22 cellular contexts compared by ENCODE assay signal in the genomic region with DNA sequence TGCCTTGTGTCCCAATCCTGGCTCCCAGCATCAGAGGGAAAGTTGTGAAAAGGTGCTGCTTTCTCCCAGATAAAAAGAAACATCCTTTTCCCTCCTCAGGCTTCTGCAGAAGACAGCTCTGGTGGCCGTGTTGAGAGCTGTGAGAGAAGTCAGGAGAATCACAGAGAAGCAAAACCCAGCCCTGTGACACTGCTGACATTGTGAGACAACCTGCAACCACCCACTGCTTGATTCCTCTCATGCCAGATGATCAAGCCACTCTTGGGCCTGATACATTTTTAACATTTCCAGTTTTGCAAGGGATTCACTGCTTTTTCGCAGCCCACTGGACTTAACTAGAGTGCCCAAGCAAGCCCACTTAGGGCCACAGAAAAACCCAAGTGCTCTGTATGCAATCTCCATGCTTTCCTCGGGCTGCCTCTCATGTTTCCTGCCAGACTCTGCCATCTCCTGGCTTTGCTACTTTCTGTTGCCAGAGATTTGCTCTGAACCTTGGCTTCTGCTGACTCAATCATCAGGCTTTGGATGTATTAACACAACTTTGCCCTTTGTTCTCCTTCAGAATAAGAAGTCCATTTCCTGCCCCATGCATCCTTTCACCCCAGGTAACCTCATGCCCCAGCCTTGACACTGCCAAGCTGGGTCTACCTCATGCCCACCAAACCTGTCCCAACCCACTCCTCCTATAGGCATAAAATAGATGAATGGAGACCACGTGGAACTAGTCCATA. TPM values are rescaled to one million over a fixed set of nuclear protein-coding genes. Genes with fewer than 3 reads are reported as not detected.
"Had no signal": no experiment of that assay in that cellular context is flagged by ENCODE, and none has a peak within 500 bp of the region (broad histone marks: within the 10 kb centered on the region; RNA-seq: fewer than 3 reads in every experiment).

No MANE protein-coding gene starts in this region.

- H3K27me3 Mint-ChIP-seq: activated naive CD8-positive, alpha-beta T cell had no signal

- H3K9me3 ChIP-seq: esophagus squamous epithelium, lower lobe of right lung, psoas muscle, tibial artery, vagina had no signal

- H3K36me3 ChIP-seq: cardiac muscle cell, esophagus squamous epithelium, lower lobe of right lung, tibial artery, vagina had no signal

- H3K9me3 Mint-ChIP-seq: activated T-helper 1 cell treated with anti-CD3 and anti-CD28 coated beads, Interleukin-12 subunit alpha, Interleukin-12 subunit beta, Interleukin-2, Interleukin-4 antibody, amounts not matched to agents 30 ng/mL and 10 ng/mL and 1 ng/mL, durations not matched to agents 14 hours and 24 hours and 36 hours; effector memory CD8-positive, alpha-beta T cell; natural killer cell treated with Interleukin-12 subunit alpha and Interleukin-12 subunit beta and Interleukin-15 and Interleukin-18, amount 100 ng/mL, for 72 hours; T-helper 2 cell treated with Interferon-gamma antibody and Interleukin-4, amounts not matched to agents 5 μg/mL and 100 μg/mL, for 36 hours had no signal

- H3K27ac Mint-ChIP-seq: activated CD4-positive, alpha-beta T cell treated with anti-CD3 and anti-CD28 coated beads for 36 hours; activated naive CD8-positive, alpha-beta T cell; activated T-helper 1 cell treated with anti-CD3 and anti-CD28 coated beads, Interleukin-12 subunit alpha, Interleukin-12 subunit beta, Interleukin-2, Interleukin-4 antibody, amounts not matched to agents 30 ng/mL and 10 ng/mL and 1 ng/mL, durations not matched to agents 14 hours and 24 hours and 36 hours; effector memory CD8-positive, alpha-beta T cell; natural killer cell treated with Interleukin-12 subunit alpha and Interleukin-12 subunit beta and Interleukin-15 and Interleukin-18, amount 100 ng/mL, for 72 hours; T-helper 2 cell treated with Interferon-gamma antibody and Interleukin-4, amounts not matched to agents 5 μg/mL and 100 μg/mL, for 36 hours had no signal

- H3K4me1 Mint-ChIP-seq: activated CD4-positive, alpha-beta T cell treated with anti-CD3 and anti-CD28 coated beads for 36 hours had no signal

- H3K36me3 Mint-ChIP-seq: activated naive CD8-positive, alpha-beta T cell; natural killer cell treated with Interleukin-12 subunit alpha and Interleukin-12 subunit beta and Interleukin-15 and Interleukin-18, amount 100 ng/mL, for 72 hours had no signal

- H3K4me3 Mint-ChIP-seq: activated CD4-positive, alpha-beta T cell treated with anti-CD3 and anti-CD28 coated beads for 36 hours; activated naive CD8-positive, alpha-beta T cell; activated T-helper 1 cell treated with anti-CD3 and anti-CD28 coated beads, Interleukin-12 subunit alpha, Interleukin-12 subunit beta, Interleukin-2, Interleukin-4 antibody, amounts not matched to agents 30 ng/mL and 10 ng/mL and 1 ng/mL, durations not matched to agents 14 hours and 24 hours and 36 hours; effector memory CD8-positive, alpha-beta T cell; natural killer cell treated with Interleukin-12 subunit alpha and Interleukin-12 subunit beta and Interleukin-15 and Interleukin-18, amount 100 ng/mL, for 72 hours; T-helper 2 cell treated with Interferon-gamma antibody and Interleukin-4, amounts not matched to agents 5 μg/mL and 100 μg/mL, for 36 hours had no signal

- H3K27ac ChIP-seq: cardiac muscle cell, esophagus squamous epithelium, lower lobe of right lung, psoas muscle, tibial artery, vagina had no signal

- ATAC-seq: activated CD4-positive, alpha-beta T cell treated with anti-CD3 and anti-CD28 coated beads for 36 hours; effector memory CD8-positive, alpha-beta T cell; natural killer cell treated with Interleukin-12 subunit alpha and Interleukin-12 subunit beta and Interleukin-15 and Interleukin-18, amount 100 ng/mL, for 72 hours; psoas muscle had no signal

- DNase-seq: activated CD4-positive, alpha-beta T cell treated with anti-CD3 and anti-CD28 coated beads for 36 hours; activated CD4-positive, alpha-beta T cell treated with anti-CD3 and anti-CD28 coated beads, Interleukin-2, amount 50 U/mL, for 48 hours; activated gamma-delta T cell treated with Interleukin-2 at 50 U/mL for 16 hours; activated T-cell treated with anti-CD3 and anti-CD28 coated beads for 4 hours; amniotic stem cell; effector memory CD8-positive, alpha-beta T cell; esophagus squamous epithelium; lower lobe of right lung; nucleus accumbens; psoas muscle; stimulated activated CD8-positive, alpha-beta memory T cell treated with anti-CD3 and anti-CD28 coated beads, Interleukin-4, amount 100 ng/mL, for 48 hours; stimulated activated naive CD4-positive, alpha-beta T cell; tibial artery had no signal

- H3K4me3 ChIP-seq: cardiac muscle cell, esophagus squamous epithelium, lower lobe of right lung, psoas muscle, tibial artery, vagina had no signal

- H3K27me3 ChIP-seq: cardiac muscle cell, esophagus squamous epithelium, vagina had no signal

- H3K4me1 ChIP-seq: esophagus squamous epithelium, lower lobe of right lung, psoas muscle, tibial artery, vagina had no signal

RNA-seq across cellular contexts. Expression of a gene that starts 24.9 kb away (rescaled TPM):
- total RNA-seq: activated CD4-positive, alpha-beta T cell treated with anti-CD3 and anti-CD28 coated beads for 36 hours; activated T-helper 1 cell treated with anti-CD3 and anti-CD28 coated beads, Interleukin-12 subunit alpha, Interleukin-12 subunit beta, Interleukin-2, Interleukin-4 antibody, amounts not matched to agents 30 ng/mL and 10 ng/mL and 1 ng/mL, durations not matched to agents 14 hours and 24 hours and 36 hours; chondrocyte; dermis microvascular lymphatic vessel endothelial cell; esophagus squamous epithelium; lower lobe of right lung; mesenteric fat pad; natural killer cell treated with Interleukin-12 subunit alpha and Interleukin-12 subunit beta and Interleukin-15 and Interleukin-18, amount 100 ng/mL, for 72 hours; psoas muscle; vagina had no signal
